ENCODE assay signal across 26 cellular contexts in the genomic region with DNA sequence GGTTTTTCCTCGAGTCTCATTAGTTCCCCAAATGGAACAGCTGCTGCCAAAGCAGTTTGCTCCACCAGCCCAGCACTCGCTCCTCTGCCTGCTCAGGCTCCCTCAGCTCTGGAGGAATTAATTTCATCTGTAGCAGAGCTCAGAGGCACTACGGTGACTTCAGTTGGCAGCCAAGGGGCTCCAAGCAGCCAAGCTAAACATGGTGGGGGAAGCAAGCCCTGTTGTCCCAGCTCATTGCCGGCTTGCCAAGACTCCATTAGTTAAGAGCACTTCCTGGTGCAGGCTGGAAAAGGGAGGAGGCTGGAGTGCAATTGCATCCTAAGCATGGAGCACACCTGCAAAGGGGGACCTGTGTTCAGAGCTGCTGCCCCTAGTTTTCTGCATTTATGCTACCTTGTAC.
DNase-seq lines count a peak whose midpoint lies in the region; ATAC-seq and TF ChIP-seq lines count a peak whose summit lies in the region.
"Had no signal": no experiment of that assay in that cellular context is flagged by ENCODE, and none has a peak within 500 bp of the region (broad histone marks: within the 10 kb centered on the region; RNA-seq: fewer than 3 reads in every experiment).

No MANE protein-coding gene starts in this region.

- no peak overlapping the region; a peak in 1 of 7 replicates for H3K27ac Mint-ChIP-seq in H9
- H3K27ac Mint-ChIP-seq: activated CD4-positive, alpha-beta T cell treated with anti-CD3 and anti-CD28 coated beads, Interleukin-2, amount 10 ng/mL, durations not matched to agents 7 days and 5 days; activated naive CD8-positive, alpha-beta T cell; activated T-helper 2 cell treated with anti-CD3 and anti-CD28 coated beads, Interferon-gamma antibody, Interleukin-2, Interleukin-4, amounts not matched to agents 10 μg/mL and 5 μg/mL and 100 μg/mL, durations not matched to agents 14 hours and 24 hours and 36 hours; immature natural killer cell; mesothelial cell of epicardium; naive thymus-derived CD4-positive, alpha-beta T cell; stimulated activated naive B cell treated with anti-CD40 and anti-IgM and Interleukin-4, amounts not matched to agents 10 μg/mL and 1 μg/mL and 100 μg/mL, for 72 hours had no signal

- no peak overlapping the region for H3T11ph ChIP-seq in H9 (ENCODE audit: low read length)

- H4K91ac ChIP-seq in H9 (ENCODE audit: insufficient read length, low read depth, low read length), result no peak overlapping the region

- H3K36me3 Mint-ChIP-seq in H9 (ENCODE audit: insufficient read depth in 1 of 3, low read depth in 3 of 3), result no peaks in the 10 kb centered on the region; a peak in 1 of 7 replicates
- H3K36me3 Mint-ChIP-seq: activated naive CD8-positive, alpha-beta T cell; immature natural killer cell; mesothelial cell of epicardium; naive thymus-derived CD4-positive, alpha-beta T cell; stimulated activated naive B cell treated with anti-CD40 and anti-IgM and Interleukin-4, amounts not matched to agents 10 μg/mL and 1 μg/mL and 100 μg/mL, for 72 hours had no signal

- H3K4me1 ChIP-seq in H9 (ENCODE audit: insufficient read depth, low read length) (peaks cover 10% of the 10 kb centered on the region; the same call in 1 of the 2 replicates), heart left ventricle (no peaks in the 10 kb centered on the region), prostate gland (replicated peaks) (no peaks in the 10 kb centered on the region)
- H3K4me1 ChIP-seq in effector memory CD4-positive, alpha-beta T cell (ENCODE audit: control insufficient read depth, insufficient read depth, low read length, poor library complexity, severe bottlenecking), result no peaks in the 10 kb centered on the region
- H3K4me1 ChIP-seq: foreskin keratinocyte had no signal

- H3K9me3 Mint-ChIP-seq in H9, result peaks cover 0 to 1% of the 10 kb centered on the region in 2 experiments; a peak in 2 of 5 replicates
- H3K9me3 Mint-ChIP-seq: activated CD4-positive, alpha-beta T cell treated with anti-CD3 and anti-CD28 coated beads, Interleukin-2, amount 10 ng/mL, durations not matched to agents 7 days and 5 days; activated T-helper 2 cell treated with anti-CD3 and anti-CD28 coated beads, Interferon-gamma antibody, Interleukin-2, Interleukin-4, amounts not matched to agents 10 μg/mL and 5 μg/mL and 100 μg/mL, durations not matched to agents 14 hours and 24 hours and 36 hours; immature natural killer cell; mesothelial cell of epicardium had no signal

- H4K5ac ChIP-seq in H9 (ENCODE audit: insufficient read length, low read depth, low read length), result no peak overlapping the region

- no peak overlapping the region for H2BK5ac ChIP-seq in H9 (ENCODE audit: insufficient read length, low read length)

- no peak overlapping the region for H3K18ac ChIP-seq in H9 (ENCODE audit: insufficient read length, low read depth, low read length)

- intact Hi-C loops in heart left ventricle (cut with DNase I), result no loop called here
- intact Hi-C loops in prostate gland (cut with DNase I), result no loop called here

- DNase-seq in H9 (peak; percentile 17), NCI-H2196 treated with DMSO at 0.1 percent for 48 hours (lab: John Stamatoyannopoulos, UW; ENCODE audit: unreplicated experiment) (peak; percentile 91), heart left ventricle (peak in 4 of 5 donors; percentile 36 to 69 (median 48)), prostate gland (ENCODE audit: low spot score) (peak; percentile 78), NOMO-1 treated with DMSO at 0.1 percent for 48 hours (lab: John Stamatoyannopoulos, UW; ENCODE audit: unreplicated experiment) (no peak)
- no peak for DNase-seq in activated CD4-positive, CD25-positive, alpha-beta regulatory T cell (lab: John Stamatoyannopoulos, UW)
- no peak for DNase-seq in effector memory CD4-positive, alpha-beta T cell
- no peak for DNase-seq in stimulated activated CD4-positive, alpha-beta T cell treated with anti-CD3 and anti-CD28 coated beads, Interleukin-15, amount 100 ng/mL, for 24 hours
- DNase-seq: activated CD4-positive, alpha-beta T cell treated with anti-CD3 and anti-CD28 coated beads, Interleukin-2, amount 10 ng/mL, durations not matched to agents 7 days and 5 days; Calu3; foreskin keratinocyte; immature natural killer cell; naive thymus-derived CD4-positive, alpha-beta T cell; NCI-H1436; retina; stimulated activated CD4-positive, alpha-beta T cell treated with anti-CD3 and anti-CD28 coated beads, Interleukin-4, amount 100 ng/mL, for 24 hours; stimulated activated naive B cell treated with anti-CD40 and anti-IgM and Interleukin-4, amounts not matched to agents 10 μg/mL and 1 μg/mL and 100 μg/mL, for 72 hours had no signal

- no peak overlapping the region for H3K4me3 ChIP-seq in heart left ventricle
- H3K4me3 ChIP-seq in prostate gland, result no peak overlapping the region
- no peak overlapping the region for H3K4me3 ChIP-seq in effector memory CD4-positive, alpha-beta T cell (ENCODE audit: insufficient read depth, low read depth, low read length, poor library complexity, severe bottlenecking)
- H3K4me3 ChIP-seq: hepatocyte, thoracic aorta had no signal

- no peaks in the 10 kb centered on the region for H4K20me1 ChIP-seq in H9 (ENCODE audit: control insufficient read depth, insufficient read depth, insufficient read length)

- no peak overlapping the region for H2BK20ac ChIP-seq in H9 (ENCODE audit: low read depth, low read length, poor library complexity, severe bottlenecking)

- peak; percentile 59 to 71 (median 64) for ATAC-seq in heart left ventricle
- ATAC-seq: esophagus mucosa; foreskin keratinocyte; left lobe of liver; naive thymus-derived CD4-positive, alpha-beta T cell; stimulated activated naive B cell treated with anti-CD40 and anti-IgM and Interleukin-4, amounts not matched to agents 10 μg/mL and 1 μg/mL and 100 μg/mL, for 72 hours had no signal

- no peak overlapping the region for H2BK12ac ChIP-seq in H9 (ENCODE audit: insufficient read length, low read depth, low read length)

- no peaks in the 10 kb centered on the region for H3K23me2 ChIP-seq in H9 (ENCODE audit: insufficient read length, low read depth, low read length, poor library complexity, severe bottlenecking)

- no peak overlapping the region for H3K14ac ChIP-seq in H9 (ENCODE audit: insufficient read depth, low read length)

- H2BK120ac ChIP-seq in H9 (ENCODE audit: low read depth, low read length, poor library complexity, severe bottlenecking), result no peak overlapping the region

- no peaks in the 10 kb centered on the region; the same call in 1 of the 2 replicates for H3K27me3 Mint-ChIP-seq in H9 (ENCODE audit: low read depth)

- H3K56ac ChIP-seq in H9 (ENCODE audit: insufficient read length, low read depth, low read length), result no peak overlapping the region

- H2BK15ac ChIP-seq in H9 (ENCODE audit: low read depth, low read length), result no peak overlapping the region

- H3K9me3 ChIP-seq in H9 (ENCODE audit: control insufficient read depth, low read depth, low read length) (no peaks in the 10 kb centered on the region), heart left ventricle (peaks cover 0 to 9% (median 0%) of the 10 kb centered on the region in 12 donors), prostate gland (no peaks in the 10 kb centered on the region)
- no peaks in the 10 kb centered on the region for H3K9me3 ChIP-seq in effector memory CD4-positive, alpha-beta T cell (ENCODE audit: control insufficient read depth, low read length)
- H3K9me3 ChIP-seq: thoracic aorta had no signal

- H3K4me2 ChIP-seq in H9 (ENCODE audit: insufficient read depth, insufficient read length, low read length), result no peak overlapping the region
- H3K4me2 ChIP-seq: hepatocyte had no signal

- no peak overlapping the region for H3K23ac ChIP-seq in H9 (ENCODE audit: insufficient read length, low read depth, low read length)

- H3K27ac ChIP-seq in H9 (ENCODE audit: insufficient read length, low read depth, low read length) (no peak overlapping the region), heart left ventricle (no peak overlapping the region), prostate gland (no peak overlapping the region)
- no peak overlapping the region for H3K27ac ChIP-seq in effector memory CD4-positive, alpha-beta T cell (ENCODE audit: insufficient read depth, low read length, poor library complexity, severe bottlenecking)
- H3K27ac ChIP-seq: foreskin keratinocyte, hepatocyte, RWPE1, thoracic aorta, VCaP had no signal

- H2AK5ac ChIP-seq in H9 (ENCODE audit: insufficient read length, low read length), result no peak overlapping the region

- H3K4me3 Mint-ChIP-seq in H9, result no peak overlapping the region
- H3K4me3 Mint-ChIP-seq: activated CD4-positive, alpha-beta T cell treated with anti-CD3 and anti-CD28 coated beads, Interleukin-2, amount 10 ng/mL, durations not matched to agents 7 days and 5 days; activated naive CD8-positive, alpha-beta T cell; immature natural killer cell; mesothelial cell of epicardium; naive thymus-derived CD4-positive, alpha-beta T cell; stimulated activated naive B cell treated with anti-CD40 and anti-IgM and Interleukin-4, amounts not matched to agents 10 μg/mL and 1 μg/mL and 100 μg/mL, for 72 hours had no signal

- no peak overlapping the region for H3K9ac ChIP-seq in H9 (ENCODE audit: extremely low read depth, insufficient read length, low read length)

- H3K36me3 ChIP-seq in heart left ventricle (no peaks in the 10 kb centered on the region), prostate gland (no peaks in the 10 kb centered on the region)
- H3K36me3 ChIP-seq in effector memory CD4-positive, alpha-beta T cell (ENCODE audit: control insufficient read depth, insufficient read depth, low read length), result no peaks in the 10 kb centered on the region
- H3K36me3 ChIP-seq: thoracic aorta had no signal

- H2AFZ ChIP-seq in H9 (ENCODE audit: low read length), result no peak overlapping the region
- H2AFZ ChIP-seq: hepatocyte had no signal

- no peak for TF ChIP-seq CTCF in H9 (conservative IDR thresholded peaks at IDR 0.05)
- TF ChIP-seq CTCF in heart left ventricle (IDR thresholded peaks at IDR 0.05), result no peak
- TF ChIP-seq CTCF in prostate gland (IDR thresholded peaks at IDR 0.05), result no peak

- H3K79me1 ChIP-seq in H9 (ENCODE audit: insufficient read depth, low read depth, low read length, poor library complexity, severe bottlenecking), result no peaks in the 10 kb centered on the region

- H4K8ac ChIP-seq in H9 (replicated peaks; ENCODE audit: insufficient read length, low read depth, low read length), result no peak overlapping the region

- no peaks in the 10 kb centered on the region for H3K79me2 ChIP-seq in H9 (ENCODE audit: insufficient read depth, low read length)
- H3K79me2 ChIP-seq: hepatocyte had no signal

- no peak overlapping the region for H3K4ac ChIP-seq in H9 (ENCODE audit: low read depth, low read length)

- TF ChIP-seq POLR2A in heart left ventricle (IDR thresholded peaks at IDR 0.05) (no peak), prostate gland (IDR thresholded peaks at IDR 0.05) (no peak)

- WGBS in H9 (ENCODE audit: extremely low coverage, insufficient read length, low lambda C conversion rate), result no CpG with 5 or more reads among the region's 4 CpGs
- 38 to 71% (median 55%) methylated on average over 4 of the region's 4 CpGs for WGBS in heart left ventricle, 4 donors
- WGBS in prostate gland, result 16% methylated on average over 4 of the region's 4 CpGs

- H3K4me1 Mint-ChIP-seq in H9, result peaks cover 14 to 17% of the 10 kb centered on the region in 2 experiments
- H3K4me1 Mint-ChIP-seq: activated CD4-positive, alpha-beta T cell treated with anti-CD3 and anti-CD28 coated beads, Interleukin-2, amount 10 ng/mL, durations not matched to agents 7 days and 5 days; immature natural killer cell; mesothelial cell of epicardium; naive thymus-derived CD4-positive, alpha-beta T cell; stimulated activated naive B cell treated with anti-CD40 and anti-IgM and Interleukin-4, amounts not matched to agents 10 μg/mL and 1 μg/mL and 100 μg/mL, for 72 hours had no signal

- H3K27me3 ChIP-seq in H9 (ENCODE audit: insufficient read depth, low read length) (no peaks in the 10 kb centered on the region), heart left ventricle (peaks cover 0 to 28% (median 0%) of the 10 kb centered on the region in 9 donors), prostate gland (replicated peaks; ENCODE audit: insufficient read depth) (no peaks in the 10 kb centered on the region)
- no peaks in the 10 kb centered on the region for H3K27me3 ChIP-seq in effector memory CD4-positive, alpha-beta T cell (replicated peaks; ENCODE audit: control insufficient read depth, insufficient read depth, low read length, poor library complexity, severe bottlenecking)
- H3K27me3 ChIP-seq: foreskin keratinocyte, hepatocyte had no signal

Comparison
In these comparisons a context has a peak if more than half of its experiments do, and no peak if none do; other contexts are left out.
1. DNase-seq: peak in H9 (single experiment), NCI-H2196 treated with DMSO at 0.1 percent for 48 hours (single experiment), heart left ventricle (4 of 5) and prostate gland (single experiment); none in activated CD4-positive, CD25-positive, alpha-beta regulatory T cell (0 of 4), NOMO-1 treated with DMSO at 0.1 percent for 48 hours (single experiment), effector memory CD4-positive, alpha-beta T cell (0 of 3) and stimulated activated CD4-positive, alpha-beta T cell treated with anti-CD3 and anti-CD28 coated beads, Interleukin-15, amount 100 ng/mL, for 24 hours (single experiment).